In genomic region chr2:29001791-29002190, GRCh38 we compare ENCODE assay signal across 30 cellular contexts. TPM values are rescaled to one million over a fixed set of nuclear protein-coding genes. Genes with fewer than 3 reads are reported as not detected.
DNase-seq lines count a peak whose midpoint lies in the region; ATAC-seq and FAIRE-seq lines count a peak whose summit lies in the region.
"Had no signal": no experiment of that assay in that cellular context is flagged by ENCODE, and none has a peak within 500 bp of the region (broad histone marks: within the 10 kb centered on the region; RNA-seq: fewer than 3 reads in every experiment).

No MANE protein-coding gene starts in this region.

- no peak for DNase-seq in activated CD8-positive, alpha-beta memory T cell treated with anti-CD3 and anti-CD28 coated beads, Interleukin-2, amount 10 ng/mL, durations not matched to agents 7 days and 5 days
- no peak for DNase-seq in activated CD8-positive, alpha-beta memory T cell treated with anti-CD3 and anti-CD28 coated beads for 24 hours
- no peak for DNase-seq in T-helper 17 cell
- DNase-seq in effector memory CD4-positive, alpha-beta T cell = no peak
- DNase-seq in stimulated activated effector memory CD8-positive, alpha-beta T cell treated with anti-CD3 and anti-CD28 coated beads, Interleukin-12 subunit alpha, Interleukin-12 subunit beta, amount 100 ng/mL, for 72 hours (ENCODE audit: low spot score in 2 of 2) = no peak
- no peak for DNase-seq in urothelium cell line (ENCODE audit: low spot score)
- DNase-seq: activated CD4-positive, alpha-beta T cell treated with anti-CD3 and anti-CD28 coated beads for 4 hours; activated CD8-positive, alpha-beta memory T cell treated with anti-CD3 and anti-CD28 coated beads, Interleukin-2, amount 50 U/mL, for 48 hours; activated effector memory CD4-positive, alpha-beta T cell treated with anti-CD3 and anti-CD28 coated beads, Interleukin-2, amount 50 U/mL, for 16 hours; amniotic stem cell; brain microvascular endothelial cell; DMS53; effector CD8-positive, alpha-beta T cell; erythroblast; H7; lower lobe of right lung; NCI-H1105; NCI-H187 treated with DMSO at 0.1 percent for 48 hours; NCI-H524; stimulated activated CD4-positive, alpha-beta T cell treated with anti-CD3 and anti-CD28 coated beads, Interleukin-12 subunit alpha, Interleukin-12 subunit beta, amount 100 ng/mL, for 4 hours; stimulated activated CD4-positive, alpha-beta T cell treated with anti-CD3 and anti-CD28 coated beads, Interleukin-4, amount 100 ng/mL, for 24 hours; testis had no signal

- H3K4me1 ChIP-seq in effector memory CD4-positive, alpha-beta T cell (ENCODE audit: control insufficient read depth, insufficient read depth, low read length, poor library complexity, severe bottlenecking) = peaks cover 19% of the 10 kb centered on the region
- H3K4me1 ChIP-seq: testis had no signal

- no peaks in the 10 kb centered on the region for H3K9me3 Mint-ChIP-seq in activated CD8-positive, alpha-beta memory T cell treated with anti-CD3 and anti-CD28 coated beads, Interleukin-2, amount 10 ng/mL, durations not matched to agents 7 days and 5 days (ENCODE audit: low read depth)
- H3K9me3 Mint-ChIP-seq in stimulated activated effector memory CD8-positive, alpha-beta T cell treated with anti-CD3 and anti-CD28 coated beads, Interleukin-12 subunit alpha, Interleukin-12 subunit beta, amount 100 ng/mL, for 72 hours = no peaks in the 10 kb centered on the region

- H3K27ac Mint-ChIP-seq in activated CD8-positive, alpha-beta memory T cell treated with anti-CD3 and anti-CD28 coated beads, Interleukin-2, amount 10 ng/mL, durations not matched to agents 7 days and 5 days = peak overlapping the region; percentile 60
- H3K27ac Mint-ChIP-seq in T-helper 17 cell = peak overlapping the region; percentile 91
- peak overlapping the region; percentile 89 for H3K27ac Mint-ChIP-seq in stimulated activated effector memory CD8-positive, alpha-beta T cell treated with anti-CD3 and anti-CD28 coated beads, Interleukin-12 subunit alpha, Interleukin-12 subunit beta, amount 100 ng/mL, for 72 hours
- H3K27ac Mint-ChIP-seq: progenitor cell of endocrine pancreas had no signal

- H3K4me3 Mint-ChIP-seq in activated CD8-positive, alpha-beta memory T cell treated with anti-CD3 and anti-CD28 coated beads, Interleukin-2, amount 10 ng/mL, durations not matched to agents 7 days and 5 days = no peak overlapping the region
- H3K4me3 Mint-ChIP-seq in T-helper 17 cell = peak overlapping the region; percentile 63
- H3K4me3 Mint-ChIP-seq in stimulated activated effector memory CD8-positive, alpha-beta T cell treated with anti-CD3 and anti-CD28 coated beads, Interleukin-12 subunit alpha, Interleukin-12 subunit beta, amount 100 ng/mL, for 72 hours = peak overlapping the region; percentile 16
- H3K4me3 Mint-ChIP-seq: IgD-negative memory B cell had no signal

- no peak overlapping the region for H3K4me3 ChIP-seq in effector memory CD4-positive, alpha-beta T cell (ENCODE audit: insufficient read depth, low read depth, low read length, poor library complexity, severe bottlenecking)
- H3K4me3 ChIP-seq: lower lobe of right lung, testis, vagina had no signal

- no peaks in the 10 kb centered on the region for H3K27me3 ChIP-seq in effector memory CD4-positive, alpha-beta T cell (replicated peaks; ENCODE audit: control insufficient read depth, insufficient read depth, low read length, poor library complexity, severe bottlenecking)
- H3K27me3 ChIP-seq: brain microvascular endothelial cell, testis, vagina had no signal

- no peaks in the 10 kb centered on the region for H3K27me3 Mint-ChIP-seq in activated CD8-positive, alpha-beta memory T cell treated with anti-CD3 and anti-CD28 coated beads, Interleukin-2, amount 10 ng/mL, durations not matched to agents 7 days and 5 days
- H3K27me3 Mint-ChIP-seq in T-helper 17 cell = no peaks in the 10 kb centered on the region

- no peak for FAIRE-seq in urothelium cell line (lab: Jason Lieb, UNC)

- no peaks in the 10 kb centered on the region for H3K36me3 ChIP-seq in effector memory CD4-positive, alpha-beta T cell (ENCODE audit: control insufficient read depth, insufficient read depth, low read length)
- H3K36me3 ChIP-seq: brain microvascular endothelial cell, lower lobe of right lung, vagina had no signal

- CTCF ChIA-PET in activated CD8-positive, alpha-beta memory T cell treated with anti-CD3 and anti-CD28 coated beads, Interleukin-2, amount 10 ng/mL, durations not matched to agents 7 days and 5 days (lab: Charles Lee) = interaction anchor here (1.0 to 9.9 kb wide), 2 partner anchors 11 to 43 kb away, joined by 3 to 94 read pairs; no protein-coding TSS in a partner anchor

- H3K36me3 Mint-ChIP-seq in activated CD8-positive, alpha-beta memory T cell treated with anti-CD3 and anti-CD28 coated beads, Interleukin-2, amount 10 ng/mL, durations not matched to agents 7 days and 5 days = no peaks in the 10 kb centered on the region
- no peaks in the 10 kb centered on the region for H3K36me3 Mint-ChIP-seq in T-helper 17 cell (ENCODE audit: low read depth)
- H3K36me3 Mint-ChIP-seq in stimulated activated effector memory CD8-positive, alpha-beta T cell treated with anti-CD3 and anti-CD28 coated beads, Interleukin-12 subunit alpha, Interleukin-12 subunit beta, amount 100 ng/mL, for 72 hours = no peaks in the 10 kb centered on the region
- H3K36me3 Mint-ChIP-seq: IgD-negative memory B cell had no signal

- no peak for ATAC-seq in activated CD8-positive, alpha-beta memory T cell treated with anti-CD3 and anti-CD28 coated beads, Interleukin-2, amount 10 ng/mL, durations not matched to agents 7 days and 5 days
- peak; percentile 56 for ATAC-seq in T-helper 17 cell
- peak; percentile 45 for ATAC-seq in stimulated activated effector memory CD8-positive, alpha-beta T cell treated with anti-CD3 and anti-CD28 coated beads, Interleukin-12 subunit alpha, Interleukin-12 subunit beta, amount 100 ng/mL, for 72 hours
- no peak for ATAC-seq in HG03565 (IDR thresholded peaks at IDR 0.05; ENCODE audit: unreplicated experiment)
- no peak for ATAC-seq in GM21528 (IDR thresholded peaks at IDR 0.05; ENCODE audit: low FRiP score, unreplicated experiment)
- ATAC-seq: sciatic nerve had no signal

- H3K9me3 ChIP-seq in T-helper 17 cell (ENCODE audit: control insufficient read depth, low read length, poor library complexity, severe bottlenecking) = no peaks in the 10 kb centered on the region
- H3K9me3 ChIP-seq in effector memory CD4-positive, alpha-beta T cell (ENCODE audit: control insufficient read depth, low read length) = no peaks in the 10 kb centered on the region
- H3K9me3 ChIP-seq: lower lobe of right lung, testis, vagina had no signal

- peak overlapping the region; percentile 41 for H3K27ac ChIP-seq in effector memory CD4-positive, alpha-beta T cell (ENCODE audit: insufficient read depth, low read length, poor library complexity, severe bottlenecking)
- H3K27ac ChIP-seq: brain microvascular endothelial cell, testis, vagina had no signal

- H3K4me1 Mint-ChIP-seq in activated CD8-positive, alpha-beta memory T cell treated with anti-CD3 and anti-CD28 coated beads, Interleukin-2, amount 10 ng/mL, durations not matched to agents 7 days and 5 days = peaks cover 24% of the 10 kb centered on the region
- H3K4me1 Mint-ChIP-seq in T-helper 17 cell = peaks cover 28% of the 10 kb centered on the region
- peaks cover 43% of the 10 kb centered on the region for H3K4me1 Mint-ChIP-seq in stimulated activated effector memory CD8-positive, alpha-beta T cell treated with anti-CD3 and anti-CD28 coated beads, Interleukin-12 subunit alpha, Interleukin-12 subunit beta, amount 100 ng/mL, for 72 hours

RNA-seq across cellular contexts. Expression of gene TOGARAM2, which starts 20.7 kb away (rescaled TPM):
- 10 to 100 TPM; 15.0 to 23.9 TPM for total RNA-seq in activated CD8-positive, alpha-beta memory T cell treated with anti-CD3 and anti-CD28 coated beads, Interleukin-2, amount 10 ng/mL, durations not matched to agents 7 days and 5 days
- 1 to 10 TPM; 4.2 to 5.2 TPM for total RNA-seq in T-helper 17 cell
- total RNA-seq: kidney epithelial cell, M059J had no signal

Comparison
In these comparisons a context has a peak if more than half of its experiments do, and no peak if none do; other contexts are left out.
1. ATAC-seq: peak in T-helper 17 cell (single experiment) and stimulated activated effector memory CD8-positive, alpha-beta T cell treated with anti-CD3 and anti-CD28 coated beads, Interleukin-12 subunit alpha, Interleukin-12 subunit beta, amount 100 ng/mL, for 72 hours (single experiment); none in activated CD8-positive, alpha-beta memory T cell treated with anti-CD3 and anti-CD28 coated beads, Interleukin-2, amount 10 ng/mL, durations not matched to agents 7 days and 5 days (single experiment), HG03565 (single experiment) and GM21528 (single experiment).
2. Peak in every context shown above with its lines, with median percentiles within 50 percentile points of each other: H3K27ac Mint-ChIP-seq.